In genomic region chr10:7311256-7312178, GRCh38 we compare ENCODE assay signal across 17 cellular contexts.
DNase-seq lines count a peak whose midpoint lies in the region; ATAC-seq and TF ChIP-seq lines count a peak whose summit lies in the region.
"Had no signal": no experiment of that assay in that cellular context is flagged by ENCODE, and none has a peak within 500 bp of the region (broad histone marks: within the 10 kb centered on the region; RNA-seq: fewer than 3 reads in every experiment).

No MANE protein-coding gene starts in this region.

- peak; percentile 12 for DNase-seq in Calu3
- peak; percentile 48 for DNase-seq in LoVo (ENCODE audit: low spot score)
- DNase-seq in astrocyte of the hippocampus (ENCODE audit: low read depth, low spot score): peak; percentile 66
- no peak for DNase-seq in lower lobe of right lung
- DNase-seq in occipital lobe (lab: John Stamatoyannopoulos, UW): no peak
- DNase-seq in GM20000 (ENCODE audit: low spot score): no peak
- DNase-seq in activated T-helper 1 cell treated with anti-CD3 and anti-CD28 coated beads, Interleukin-12 subunit alpha, Interleukin-12 subunit beta, Interleukin-2, Interleukin-4 antibody, amounts not matched to agents 30 ng/mL and 10 ng/mL and 1 ng/mL, durations not matched to agents 14 hours and 24 hours and 36 hours (ENCODE audit: low spot score): no peak
- DNase-seq in SW480 (ENCODE audit: low spot score): no peak
- DNase-seq: activated CD8-positive, alpha-beta T cell treated with anti-CD3 and anti-CD28 coated beads, Interleukin-2, amount 10 ng/mL, durations not matched to agents 7 days and 5 days; adrenal gland; GOT3; NCI-H1694 treated with DMSO at 0.1 percent for 48 hours; right cardiac atrium; stimulated activated CD4-positive, alpha-beta T cell treated with anti-CD3 and anti-CD28 coated beads, Interleukin-2, amount 100 ng/mL, for 24 hours; substantia nigra; T-cell had no signal

- H3K4me3 ChIP-seq in lower lobe of right lung: no peak overlapping the region
- H3K4me3 ChIP-seq: adrenal gland, neural progenitor cell had no signal

- no peaks in the 10 kb centered on the region for H3K4me1 Mint-ChIP-seq in Calu3 (ENCODE audit: low read depth, unreplicated experiment)
- H3K4me1 Mint-ChIP-seq in activated T-helper 1 cell treated with anti-CD3 and anti-CD28 coated beads, Interleukin-12 subunit alpha, Interleukin-12 subunit beta, Interleukin-2, Interleukin-4 antibody, amounts not matched to agents 30 ng/mL and 10 ng/mL and 1 ng/mL, durations not matched to agents 14 hours and 24 hours and 36 hours (ENCODE audit: low read depth): peaks cover 28% of the 10 kb centered on the region
- H3K4me1 Mint-ChIP-seq: neural progenitor cell had no signal

- H3K36me3 Mint-ChIP-seq in Calu3 (ENCODE audit: insufficient read depth, unreplicated experiment): no peaks in the 10 kb centered on the region
- peaks cover 20% of the 10 kb centered on the region for H3K36me3 Mint-ChIP-seq in activated T-helper 1 cell treated with anti-CD3 and anti-CD28 coated beads, Interleukin-12 subunit alpha, Interleukin-12 subunit beta, Interleukin-2, Interleukin-4 antibody, amounts not matched to agents 30 ng/mL and 10 ng/mL and 1 ng/mL, durations not matched to agents 14 hours and 24 hours and 36 hours (ENCODE audit: low read depth)

- no TSS peak for BruUV-seq in Calu3 (replicated peaks; lab: Mats Ljungman, UMichigan)

- intact Hi-C loops in Calu3 (cut with micrococcal nuclease; ENCODE audit: unreplicated experiment) (no loop called here), lower lobe of right lung (cut with DNase I) (no loop called here)
- intact Hi-C loops in activated T-helper 1 cell treated with anti-CD3 and anti-CD28 coated beads, Interleukin-12 subunit alpha, Interleukin-12 subunit beta, Interleukin-2, Interleukin-4 antibody, amounts not matched to agents 30 ng/mL and 10 ng/mL and 1 ng/mL, durations not matched to agents 14 hours and 24 hours and 36 hours (cut with micrococcal nuclease): no loop called here

- no peak overlapping the region for H3K27ac Mint-ChIP-seq in Calu3 (ENCODE audit: unreplicated experiment)
- no peak overlapping the region for H3K27ac Mint-ChIP-seq in activated T-helper 1 cell treated with anti-CD3 and anti-CD28 coated beads, Interleukin-12 subunit alpha, Interleukin-12 subunit beta, Interleukin-2, Interleukin-4 antibody, amounts not matched to agents 30 ng/mL and 10 ng/mL and 1 ng/mL, durations not matched to agents 14 hours and 24 hours and 36 hours
- H3K27ac Mint-ChIP-seq: activated CD8-positive, alpha-beta T cell treated with anti-CD3 and anti-CD28 coated beads, Interleukin-2, amount 10 ng/mL, durations not matched to agents 7 days and 5 days; neural progenitor cell; T-cell had no signal

- no peaks in the 10 kb centered on the region for H3K36me3 ChIP-seq in lower lobe of right lung
- H3K36me3 ChIP-seq: adrenal gland, neural progenitor cell had no signal

- H3K9me3 Mint-ChIP-seq in Calu3 (ENCODE audit: low read depth, unreplicated experiment): no peaks in the 10 kb centered on the region
- peaks cover 12% of the 10 kb centered on the region for H3K9me3 Mint-ChIP-seq in activated T-helper 1 cell treated with anti-CD3 and anti-CD28 coated beads, Interleukin-12 subunit alpha, Interleukin-12 subunit beta, Interleukin-2, Interleukin-4 antibody, amounts not matched to agents 30 ng/mL and 10 ng/mL and 1 ng/mL, durations not matched to agents 14 hours and 24 hours and 36 hours
- H3K9me3 Mint-ChIP-seq: T-cell had no signal

- no peak overlapping the region for H3K27ac ChIP-seq in lower lobe of right lung
- H3K27ac ChIP-seq: adrenal gland, neural progenitor cell had no signal

- TF ChIP-seq CTCF in Calu3 (IDR thresholded peaks at IDR 0.05; ENCODE audit: unreplicated experiment) (no peak), lower lobe of right lung (IDR thresholded peaks at IDR 0.05) (no peak), GM20000 (IDR thresholded peaks at IDR 0.05; ENCODE audit: extremely low read depth, missing control alignments) (no peak)

- no peaks in the 10 kb centered on the region for H3K27me3 ChIP-seq in lower lobe of right lung (ENCODE audit: low read depth)
- H3K27me3 ChIP-seq: adrenal gland, neural progenitor cell had no signal

- no peaks in the 10 kb centered on the region for H3K4me1 ChIP-seq in lower lobe of right lung
- H3K4me1 ChIP-seq: neural progenitor cell had no signal

- peak; percentile 56 to 87 for ATAC-seq in lower lobe of right lung
- ATAC-seq: activated CD8-positive, alpha-beta T cell treated with anti-CD3 and anti-CD28 coated beads, Interleukin-2, amount 10 ng/mL, durations not matched to agents 7 days and 5 days; T-cell had no signal

- H3K4me3 Mint-ChIP-seq in Calu3 (ENCODE audit: low read depth, unreplicated experiment): no peak overlapping the region
- no peak overlapping the region for H3K4me3 Mint-ChIP-seq in activated T-helper 1 cell treated with anti-CD3 and anti-CD28 coated beads, Interleukin-12 subunit alpha, Interleukin-12 subunit beta, Interleukin-2, Interleukin-4 antibody, amounts not matched to agents 30 ng/mL and 10 ng/mL and 1 ng/mL, durations not matched to agents 14 hours and 24 hours and 36 hours
- H3K4me3 Mint-ChIP-seq: activated CD8-positive, alpha-beta T cell treated with anti-CD3 and anti-CD28 coated beads, Interleukin-2, amount 10 ng/mL, durations not matched to agents 7 days and 5 days; neural progenitor cell; T-cell had no signal

- H3K27me3 Mint-ChIP-seq in Calu3 (ENCODE audit: unreplicated experiment): peaks cover 28% of the 10 kb centered on the region
- H3K27me3 Mint-ChIP-seq in activated T-helper 1 cell treated with anti-CD3 and anti-CD28 coated beads, Interleukin-12 subunit alpha, Interleukin-12 subunit beta, Interleukin-2, Interleukin-4 antibody, amounts not matched to agents 30 ng/mL and 10 ng/mL and 1 ng/mL, durations not matched to agents 14 hours and 24 hours and 36 hours (ENCODE audit: insufficient read depth): no peaks in the 10 kb centered on the region
- H3K27me3 Mint-ChIP-seq: T-cell had no signal

- no peaks in the 10 kb centered on the region for H3K9me3 ChIP-seq in lower lobe of right lung
- H3K9me3 ChIP-seq: adrenal gland had no signal

- CTCF ChIA-PET in Calu3 (lab: Charles Lee): no interaction called here

Comparison
In these comparisons a context has a peak if more than half of its experiments do, and no peak if none do; other contexts are left out.
1. DNase-seq: peak in Calu3 (single experiment), LoVo (single experiment) and astrocyte of the hippocampus (single experiment); none in lower lobe of right lung (single experiment), occipital lobe (single experiment), GM20000 (single experiment), activated T-helper 1 cell treated with anti-CD3 and anti-CD28 coated beads, Interleukin-12 subunit alpha, Interleukin-12 subunit beta, Interleukin-2, Interleukin-4 antibody, amounts not matched to agents 30 ng/mL and 10 ng/mL and 1 ng/mL, durations not matched to agents 14 hours and 24 hours and 36 hours (single experiment) and SW480 (single experiment).